Comparison of ENCODE assay signal across 23 cellular contexts in the genomic region with DNA sequence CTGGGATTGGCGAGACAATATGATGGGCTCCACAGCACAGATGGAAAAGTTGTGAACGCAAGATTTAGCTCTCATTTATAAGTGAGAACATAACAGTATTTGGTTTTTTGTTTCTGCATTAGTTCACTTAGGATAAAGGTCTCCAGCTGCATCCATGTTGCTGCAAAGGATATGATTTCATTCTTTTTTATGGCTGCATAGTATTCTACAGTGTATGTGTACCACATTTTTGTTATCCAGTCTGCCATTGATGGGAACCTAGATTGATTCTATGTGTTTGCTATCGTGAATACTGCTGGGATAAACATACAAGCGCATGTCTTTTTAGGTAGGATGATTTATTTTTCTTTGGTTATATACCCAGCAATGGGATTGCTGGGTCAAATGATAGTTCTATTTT. TPM values are rescaled to one million over a fixed set of nuclear protein-coding genes. Genes with fewer than 3 reads are reported as not detected.
DNase-seq lines count a peak whose midpoint lies in the region; ATAC-seq, FAIRE-seq and TF ChIP-seq lines count a peak whose summit lies in the region.
"Had no signal": no experiment of that assay in that cellular context is flagged by ENCODE, and none has a peak within 500 bp of the region (broad histone marks: within the 10 kb centered on the region; RNA-seq: fewer than 3 reads in every experiment).

No MANE protein-coding gene starts in this region.

- H4K20me1 ChIP-seq in SK-N-SH (ENCODE audit: insufficient read depth) (peaks cover 16% of the 10 kb centered on the region), H1 (replicated peaks in 1 of 2; ENCODE audit: control insufficient read depth in 1 of 2, insufficient read depth in 2 of 2, low read length in 2 of 2) (peaks cover 0 to 2% of the 10 kb centered on the region in 2 experiments)
- H4K20me1 ChIP-seq: BLaER1 had no signal

- no peak for FAIRE-seq in H1 (lab: Jason Lieb, UNC)
- FAIRE-seq: D721Med, G401.6, GM12891, GM19239 had no signal

- H3K4me1 ChIP-seq in SK-N-SH (ENCODE audit: control insufficient read depth in 1 of 2, insufficient read depth in 2 of 2, low read depth in 1 of 2, low read length in 1 of 2) (peaks cover 3 to 13% of the 10 kb centered on the region in 2 experiments; a peak in 3 of 4 replicates), HEK293 (ENCODE audit: control insufficient read depth, insufficient read depth, low read length) (no peaks in the 10 kb centered on the region), H1 (replicated peaks in 1 of 4; ENCODE audit: control insufficient read depth in 3 of 4, insufficient read depth in 4 of 4, low read length in 3 of 4) (no peaks in the 10 kb centered on the region)
- H3K4me1 ChIP-seq: BLaER1, Caco-2 had no signal

- no peak overlapping the region for H2BK15ac ChIP-seq in H1 (ENCODE audit: low read length)

- H3K27me3 ChIP-seq in SK-N-SH (ENCODE audit: insufficient read depth) (no peaks in the 10 kb centered on the region), H1 (replicated peaks in 1 of 4; ENCODE audit: control insufficient read depth in 3 of 4, extremely low read depth in 1 of 4, insufficient read depth in 3 of 4, low read length in 3 of 4) (no peaks in the 10 kb centered on the region)
- H3K27me3 ChIP-seq: BE2C, BLaER1 had no signal

- H3K27me3 Mint-ChIP-seq in immature natural killer cell (ENCODE audit: low read depth in 3 of 3) = peaks cover 0 to 2% (median 0%) of the 10 kb centered on the region in 3 donors
- H3K27me3 Mint-ChIP-seq: CD4-positive, alpha-beta T cell had no signal

- peaks cover 10 to 37% of the 10 kb centered on the region in 2 donors for H3K4me1 Mint-ChIP-seq in immature natural killer cell
- H3K4me1 Mint-ChIP-seq: CD14-positive monocyte had no signal

- H3K4ac ChIP-seq in H1 (replicated peaks; ENCODE audit: insufficient read length, low read depth, low read length) = no peak overlapping the region

- H4K5ac ChIP-seq in H1 (ENCODE audit: insufficient read length, low read depth, low read length) = no peak overlapping the region

- H3K27ac Mint-ChIP-seq in immature natural killer cell = no peak overlapping the region
- H3K27ac Mint-ChIP-seq: CD4-positive, alpha-beta T cell; CD8-positive, alpha-beta T cell had no signal

- H3F3A ChIP-seq in SK-N-SH (replicated peaks; ENCODE audit: insufficient read depth) = peaks cover 12% of the 10 kb centered on the region

- WGBS in SK-N-SH (ENCODE audit: low lambda C conversion rate) = 93% methylated on average over 4 of the region's 4 CpGs
- WGBS in H1 (ENCODE audit: extremely low coverage in 1 of 2, insufficient coverage in 1 of 2, insufficient read length in 1 of 2, insufficient replicate concordance in 2 of 2, low coverage in 1 of 2, low lambda C conversion rate in 2 of 2, missing lambda C conversion rate in 1 of 2), 2 experiments = 95% methylated on average over 4 of the region's 4 CpGs; no CpG with 5 or more reads in 1 of the 2 experiments

- no peak overlapping the region for H3K4me3 Mint-ChIP-seq in immature natural killer cell
- H3K4me3 Mint-ChIP-seq: CD14-positive monocyte; CD4-positive, alpha-beta T cell; CD8-positive, alpha-beta T cell had no signal

- peaks cover 4% of the 10 kb centered on the region; the same call in 1 of the 2 replicates for H3K79me1 ChIP-seq in H1 (ENCODE audit: low read depth, low read length)

- no peak for TF ChIP-seq POLR2A in H1 (IDR thresholded peaks at IDR 0.05; ENCODE audit: control extremely low read depth in 1 of 2, low read depth in 2 of 2, low read length in 2 of 2)

- H3K56ac ChIP-seq in H1 (replicated peaks; ENCODE audit: insufficient read length, low read depth, low read length) = no peak overlapping the region

- DNase-seq in SK-N-SH = no peak
- no peak for DNase-seq in H1 (ENCODE audit: low read depth in 1 of 2, low spot score in 2 of 2)
- DNase-seq in immature natural killer cell = no peak
- DNase-seq in left ventricle myocardium superior = no peak
- no peak for DNase-seq in NCI-H1105 treated with DMSO at 0.1 percent for 48 hours (lab: John Stamatoyannopoulos, UW)
- DNase-seq: ACHN; BE2C; C1 segment of cervical spinal cord; Caco-2; Calu3; CD4-positive, alpha-beta T cell; CD8-positive, alpha-beta T cell; DMS79 treated with DMSO at 0.1 percent for 48 hours; GF-D8 had no signal

- H2BK5ac ChIP-seq in H1 (ENCODE audit: low read depth, low read length) = no peak overlapping the region

- no peaks in the 10 kb centered on the region for H3K9me2 ChIP-seq in SK-N-SH

- no peak overlapping the region for H3K27ac ChIP-seq in SK-N-SH (ENCODE audit: low read depth in 2 of 2, low read length in 1 of 2)
- H3K27ac ChIP-seq in HEK293 (ENCODE audit: extremely low read depth, low read depth, low read length) = no peak overlapping the region
- no peak overlapping the region for H3K27ac ChIP-seq in H1 (ENCODE audit: low read depth, low read length)
- H3K27ac ChIP-seq: 22Rv1, BLaER1 had no signal

- H3K36me3 Mint-ChIP-seq in immature natural killer cell = peaks cover 35 to 54% (median 36%) of the 10 kb centered on the region in 3 donors

- no peak overlapping the region for H3K23ac ChIP-seq in H1 (ENCODE audit: insufficient read length)

- intact Hi-C loops in left ventricle myocardium superior (cut with micrococcal nuclease) = no loop called here

- TF ChIP-seq EP300 in SK-N-SH (IDR thresholded peaks at IDR 0.05; ENCODE audit: borderline replicate concordance in 1 of 2, low read depth in 1 of 2, low read length in 1 of 2) (no peak), H1 (IDR thresholded peaks at IDR 0.05; ENCODE audit: borderline replicate concordance in 1 of 2, low read depth in 2 of 2, low read length in 2 of 2) (no peak)

- TF ChIP-seq CTCF in SK-N-SH (IDR thresholded peaks at IDR 0.05) (no peak), HEK293 (tag by site-specific recombination; IDR thresholded peaks at IDR 0.05) (no peak), H1 (IDR thresholded peaks at IDR 0.05; ENCODE audit: control extremely low read depth in 1 of 3, insufficient read depth in 1 of 3, low read depth in 1 of 3, low read length in 3 of 3) (no peak)

- no peak overlapping the region for H4K8ac ChIP-seq in H1 (ENCODE audit: extremely low read depth, insufficient read depth, low read length)

- POLR2A ChIA-PET in SK-N-SH (lab: Yijun Ruan, JAX) = no interaction called here
- POLR2A ChIA-PET in HEK293 (lab: Yijun Ruan, JAX) = no interaction called here
- POLR2A ChIA-PET in H1 (lab: Charles Lee; ENCODE audit: partially characterized antibody) = interaction anchor here (1.2 kb wide), 1 partner anchor 13 kb away, joined by 3 read pairs; no protein-coding TSS in a partner anchor

- H2BK120ac ChIP-seq in H1 (replicated peaks; ENCODE audit: low read depth, low read length) = no peak overlapping the region

- no peak overlapping the region for H3K9ac ChIP-seq in SK-N-SH
- no peak overlapping the region for H3K9ac ChIP-seq in H1 (replicated peaks in 1 of 4; ENCODE audit: extremely low read depth in 1 of 4, low read depth in 3 of 4, low read length in 3 of 4)
- H3K9ac ChIP-seq: BLaER1 had no signal

- peaks cover 0 to 4% (median 0%) of the 10 kb centered on the region in 6 donors for H3K9me3 Mint-ChIP-seq in immature natural killer cell

- H3K14ac ChIP-seq in H1 (ENCODE audit: insufficient read length) = no peak overlapping the region

- H3K36me3 ChIP-seq in SK-N-SH (replicated peaks in 1 of 2; ENCODE audit: control insufficient read depth in 1 of 2, insufficient read depth in 2 of 2, low read length in 1 of 2) (peaks cover 52 to 80% of the 10 kb centered on the region in 2 experiments), HEK293 (ENCODE audit: control insufficient read depth in 2 of 2, insufficient read depth in 1 of 2, low read length in 2 of 2) (peaks cover 49 to 78% of the 10 kb centered on the region in 2 experiments), H1 (ENCODE audit: control insufficient read depth in 2 of 4, insufficient read depth in 4 of 4, low read length in 3 of 4) (peaks cover 2 to 37% (median 28%) of the 10 kb centered on the region in 4 experiments; a peak in 7 of 8 replicates)

- ATAC-seq in SK-N-SH treated with all-trans-retinoic acid at 6 μM for 48 hours (no peak), left ventricle myocardium superior (no peak)
- ATAC-seq: CD8-positive, alpha-beta T cell had no signal

- H3K4me2 ChIP-seq in SK-N-SH (no peak overlapping the region), H1 (ENCODE audit: insufficient read depth in 1 of 2, low read depth in 2 of 2, low read length in 2 of 2) (no peak overlapping the region)
- H3K4me2 ChIP-seq: BLaER1 had no signal

- no peak overlapping the region for H4K91ac ChIP-seq in H1 (replicated peaks; ENCODE audit: insufficient read length, low read length)

- no peak overlapping the region for H2BK12ac ChIP-seq in H1 (ENCODE audit: low read depth, low read length)

- H3K79me2 ChIP-seq in SK-N-SH (ENCODE audit: insufficient read depth) = peaks cover 72% of the 10 kb centered on the region; the same call in 1 of the 2 replicates
- H3K79me2 ChIP-seq in H1 (ENCODE audit: control insufficient read depth in 1 of 2, insufficient read depth in 2 of 2, low read length in 2 of 2) = peaks cover 0 to 12% of the 10 kb centered on the region in 2 experiments; a peak in 2 of 4 replicates

- H2AFZ ChIP-seq in SK-N-SH (ENCODE audit: low read depth) = no peak overlapping the region
- no peak overlapping the region for H2AFZ ChIP-seq in H1 (ENCODE audit: low read length)

- no peaks in the 10 kb centered on the region for H3K23me2 ChIP-seq in H1 (ENCODE audit: low read depth, low read length)

- TF ChIP-seq RAD21 in SK-N-SH (IDR thresholded peaks at IDR 0.05; ENCODE audit: low read length) (no peak), H1 (IDR thresholded peaks at IDR 0.05 in 1 of 2, conservative IDR thresholded peaks at IDR 0.05 in 1 of 2; ENCODE audit: low read depth in 2 of 2, low read length in 2 of 2) (no peak)

- peaks cover 6% of the 10 kb centered on the region; the same call in 1 of the 2 replicates for H3K9me3 ChIP-seq in SK-N-SH
- H3K9me3 ChIP-seq in HEK293 (ENCODE audit: control insufficient read depth, insufficient read depth, low read depth, low read length) = no peaks in the 10 kb centered on the region
- peaks cover 3 to 12% of the 10 kb centered on the region in 2 experiments; a peak in 3 of 4 replicates for H3K9me3 ChIP-seq in H1 (ENCODE audit: insufficient read depth in 2 of 2, low read depth in 1 of 2, low read length in 1 of 2)
- H3K9me3 ChIP-seq: BE2C, Caco-2 had no signal

- H3K18ac ChIP-seq in H1 (ENCODE audit: extremely low read depth, low read length) = no peak overlapping the region

- CTCF ChIA-PET in SK-N-SH (lab: Yijun Ruan, JAX) = no interaction called here
- CTCF ChIA-PET in HEK293 (lab: Yijun Ruan, JAX) = interaction anchor here (0.6 kb wide), 1 partner anchor 28 kb away, joined by 8 read pairs; no protein-coding TSS in a partner anchor
- CTCF ChIA-PET in H1 (lab: Charles Lee; ENCODE audit: partially characterized antibody) = interaction anchor here (1.0 kb wide), 1 partner anchor 15 kb away, joined by 3 read pairs; no protein-coding TSS in a partner anchor

- H2AK5ac ChIP-seq in H1 (ENCODE audit: low read depth, low read length) = no peak overlapping the region

- H2BK20ac ChIP-seq in H1 (ENCODE audit: low read length) = no peak overlapping the region

- H3K4me3 ChIP-seq in SK-N-SH (ENCODE audit: low read depth in 2 of 2, low read length in 1 of 2) (no peak overlapping the region), HEK293 (ENCODE audit: low read depth, low read length) (no peak overlapping the region), H1 (ENCODE audit: extremely low read depth in 1 of 4, insufficient read depth in 2 of 4, low read depth in 3 of 4, low read length in 4 of 4) (no peak overlapping the region)
- H3K4me3 ChIP-seq: BLaER1 had no signal

RNA-seq across cellular contexts. Expression of a gene that starts 23.6 kb away (rescaled TPM):
- polyA plus RNA-seq in SK-N-SH (2012; rRNA removed) (8.2 and 11.5 TPM in 2 replicates), H1 (2011; rRNA removed) (2.7 and 5.3 TPM in 2 replicates), immature natural killer cell (10 to 100 TPM; 27.2 to 36.9 (median 29.2) TPM)
- 13.4 and 16.7 TPM in 2 replicates for polyA plus RNA-seq in SK-N-SH (2012; cell fraction: cytosol; rRNA removed)
- polyA plus RNA-seq in SK-N-SH (2012; cell fraction: nucleus; rRNA removed) = 5.0 and 14.9 TPM in 2 replicates
- total RNA-seq in H1 (2021; fragmentation: NEBNext Ultra II Directional; extraction: Animal tissue kit (Norgen Biotek cat#: 25700)) = 19.2 and 20.4 TPM in 2 replicates
- polyA plus RNA-seq in H1 (2011; cell fraction: cytosol; rRNA removed) = 8.7 TPM
- 1.9 TPM for polyA plus RNA-seq in H1 (2011; cell fraction: nucleus; rRNA removed)
- 7.9 to 17.8 TPM (median 9.0 TPM) in 4 replicates for polyA plus RNA-seq in H1 (2012, experiment 1 of 2)
- 1.00 TPM for polyA plus RNA-seq in H1 (2012, experiment 2 of 2)
- 14.9 TPM for polyA plus RNA-seq in H1 (2013, experiment 1 of 2)
- polyA plus RNA-seq in H1 (2013, experiment 2 of 2) = 14.1 TPM
- 4.3 and 6.2 TPM in 2 replicates for polyA minus RNA-seq in H1 (2011; rRNA and poly(A)+ RNA removed)
- 7.9 TPM for polyA minus RNA-seq in H1 (2011; cell fraction: cytosol; rRNA and poly(A)+ RNA removed)
- 16.1 TPM for polyA minus RNA-seq in H1 (2011; cell fraction: nucleus; rRNA and poly(A)+ RNA removed)
- 11.7 TPM for total RNA-seq in left ventricle myocardium superior
